Comparison of ENCODE assay signal across 12 cellular contexts in the genomic region with DNA sequence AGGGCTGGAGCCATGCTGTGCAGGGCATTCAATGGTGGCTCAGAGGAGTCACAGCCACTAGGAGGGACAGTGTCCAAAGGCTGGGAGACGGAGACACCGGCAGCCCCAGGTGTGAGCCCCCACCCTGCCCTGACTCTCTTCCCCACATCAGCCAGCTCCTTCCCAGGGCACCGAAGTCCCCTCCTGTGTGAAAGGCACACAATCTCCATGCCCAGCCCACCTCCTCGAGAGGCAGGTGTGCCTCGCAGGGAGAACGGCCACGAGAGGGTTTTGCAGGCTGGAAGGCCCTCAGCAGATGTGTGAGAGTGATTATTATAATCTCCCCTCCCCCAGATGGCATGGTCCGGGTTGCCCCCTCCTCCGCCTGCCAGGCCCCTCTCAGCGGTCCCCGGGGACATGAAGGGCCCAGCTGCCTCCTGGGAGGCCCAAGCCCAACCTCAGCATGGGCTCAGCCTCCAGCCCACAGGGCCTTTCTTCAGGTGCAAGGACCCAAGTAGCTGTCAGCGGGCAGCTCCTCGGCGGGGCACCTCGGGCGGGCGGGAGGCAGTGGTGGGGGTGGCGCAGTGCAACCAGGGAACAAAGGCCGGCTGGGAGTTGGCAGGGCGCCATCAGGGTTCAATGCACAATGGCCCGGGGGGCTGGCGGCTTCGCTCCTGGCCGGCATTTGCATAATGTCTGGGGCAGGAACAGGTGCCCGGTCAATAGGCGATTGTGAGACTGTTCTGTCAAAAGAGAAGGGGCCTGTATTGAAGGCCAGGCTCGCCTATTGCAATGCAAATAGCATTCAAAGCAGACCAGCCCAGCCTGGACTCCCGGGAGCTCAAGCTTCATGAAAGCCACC.
A peak's percentile ranks its signal among the peaks of the same experiment; 100 is the strongest.
DNase-seq lines count a peak whose midpoint lies in the region; ATAC-seq, FAIRE-seq and TF ChIP-seq lines count a peak whose summit lies in the region.
"Had no signal": no experiment of that assay in that cellular context is flagged by ENCODE, and none has a peak within 500 bp of the region (broad histone marks: within the 10 kb centered on the region; RNA-seq: fewer than 3 reads in every experiment).

No MANE protein-coding gene starts in this region.

- H3K9ac ChIP-seq in colonic mucosa (ENCODE audit: low read depth in 2 of 2, low read length in 2 of 2) = no peak overlapping the region

- no peaks in the 10 kb centered on the region for H3K36me3 Mint-ChIP-seq in neural crest cell (ENCODE audit: low read depth)

- H3K4me3 ChIP-seq in colonic mucosa = no peak overlapping the region
- H3K4me3 ChIP-seq: upper lobe of left lung had no signal

- no peak for FAIRE-seq in GM19239 (lab: Jason Lieb, UNC)

- no peaks in the 10 kb centered on the region for H3K27me3 ChIP-seq in colonic mucosa
- H3K27me3 ChIP-seq: upper lobe of left lung had no signal

- peaks cover 3% of the 10 kb centered on the region for H3K27me3 Mint-ChIP-seq in neural crest cell (ENCODE audit: low read depth)
- H3K27me3 Mint-ChIP-seq: CD4-positive, alpha-beta T cell had no signal

- no peak overlapping the region for H3K27ac ChIP-seq in colonic mucosa
- H3K27ac ChIP-seq: upper lobe of left lung had no signal

- peak overlapping the region; percentile 31 for H3K4me3 Mint-ChIP-seq in neural crest cell
- H3K4me3 Mint-ChIP-seq: CD4-positive, alpha-beta T cell had no signal

- no peak for ATAC-seq in HG03469 (IDR thresholded peaks at IDR 0.05; ENCODE audit: unreplicated experiment)
- ATAC-seq: HCT116 had no signal

- peaks cover 7% of the 10 kb centered on the region for H3K4me1 ChIP-seq in colonic mucosa

- no peak for TF ChIP-seq CTCF in colonic mucosa (IDR thresholded peaks at IDR 0.05)
- no peak for TF ChIP-seq CTCF in neural crest cell (conservative IDR thresholded peaks at IDR 0.05)

- intact Hi-C loops in colonic mucosa (cut with DNase I) = no loop called here

- no peak overlapping the region for H3K27ac Mint-ChIP-seq in neural crest cell (ENCODE audit: unreplicated experiment)
- H3K27ac Mint-ChIP-seq: CD4-positive, alpha-beta T cell had no signal

- no peaks in the 10 kb centered on the region for H3K36me3 ChIP-seq in colonic mucosa
- H3K36me3 ChIP-seq: upper lobe of left lung had no signal

- H3K9me3 Mint-ChIP-seq in neural crest cell = no peaks in the 10 kb centered on the region
- H3K9me3 Mint-ChIP-seq: CD4-positive, alpha-beta T cell had no signal

- H3K4me1 Mint-ChIP-seq in neural crest cell = peaks cover 67% of the 10 kb centered on the region

- H3K9me3 ChIP-seq in colonic mucosa = no peaks in the 10 kb centered on the region
- H3K9me3 ChIP-seq: upper lobe of left lung had no signal

- DNase-seq in ELF-1 (ENCODE audit: low read depth, low spot score) (peak; percentile 91), NCI-H2227 treated with DMSO at 0.1 percent for 48 hours (lab: John Stamatoyannopoulos, UW) (peak; percentile 16), colonic mucosa (peak; percentile 77), neural crest cell (ENCODE audit: low read depth, low spot score) (peak; percentile 67), GM19239 (ENCODE audit: insufficient read length, low spot score) (no peak)
- no peak for DNase-seq in activated CD4-positive, alpha-beta T cell treated with anti-CD3 and anti-CD28 coated beads for 48 hours
- DNase-seq in activated CD8-positive, alpha-beta memory T cell treated with anti-CD3 and anti-CD28 coated beads, Interleukin-2, amount 50 U/mL, for 48 hours = no peak
- DNase-seq: CD4-positive, alpha-beta T cell; stimulated activated CD4-positive, alpha-beta T cell treated with anti-CD3 and anti-CD28 coated beads, Interleukin-4, amount 100 ng/mL, for 4 hours had no signal

Comparison
In these comparisons a context has a peak if more than half of its experiments do, and no peak if none do; other contexts are left out.
1. DNase-seq: peak in ELF-1 (single experiment), NCI-H2227 treated with DMSO at 0.1 percent for 48 hours (single experiment), colonic mucosa (single experiment) and neural crest cell (single experiment); none in activated CD4-positive, alpha-beta T cell treated with anti-CD3 and anti-CD28 coated beads for 48 hours (single experiment), activated CD8-positive, alpha-beta memory T cell treated with anti-CD3 and anti-CD28 coated beads, Interleukin-2, amount 50 U/mL, for 48 hours (single experiment) and GM19239 (single experiment).